Comparison of ENCODE assay signal across 16 cellular contexts in the genomic region with DNA sequence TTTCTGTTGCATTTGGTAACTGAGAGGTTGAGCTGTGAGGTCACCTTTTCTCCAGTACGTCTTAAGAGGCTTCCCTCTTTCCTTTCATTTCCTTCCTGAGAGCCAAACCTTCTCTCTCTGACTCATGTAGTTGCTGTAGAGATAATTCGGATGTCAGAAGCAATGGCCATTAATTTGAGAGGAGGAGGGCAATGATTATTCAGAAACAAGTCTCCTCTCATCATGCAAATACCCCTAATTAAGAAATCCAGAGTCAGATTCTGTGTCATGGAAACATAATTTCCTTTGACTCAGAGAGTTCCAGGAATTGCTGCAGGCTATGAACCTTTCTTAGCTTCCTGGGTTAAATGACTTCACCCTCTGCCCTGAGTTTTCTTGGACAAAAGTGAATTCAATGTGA. TPM values are rescaled to one million over a fixed set of nuclear protein-coding genes. Genes with fewer than 3 reads are reported as not detected.
DNase-seq lines count a peak whose midpoint lies in the region; ATAC-seq and TF ChIP-seq lines count a peak whose summit lies in the region.
"Had no signal": no experiment of that assay in that cellular context is flagged by ENCODE, and none has a peak within 500 bp of the region (broad histone marks: within the 10 kb centered on the region; RNA-seq: fewer than 3 reads in every experiment).

No MANE protein-coding gene starts in this region.

- 41% methylated on average over 2 of the region's 2 CpGs for WGBS in right lobe of liver (ENCODE audit: insufficient coverage, low coverage, low lambda C conversion rate, missing lambda C conversion rate)

- no peak overlapping the region for H3K27ac ChIP-seq in right lobe of liver
- H3K27ac ChIP-seq: VCaP had no signal

- TF ChIP-seq CTCF in fibroblast of the aortic adventitia (IDR thresholded peaks at IDR 0.05; ENCODE audit: insufficient read depth, low read length) (no peak), right lobe of liver (IDR thresholded peaks at IDR 0.05) (no peak)

- peaks cover 6% of the 10 kb centered on the region for H3K4me1 ChIP-seq in skeletal muscle satellite cell (ENCODE audit: control insufficient read depth, insufficient read depth, low read length)
- H3K4me1 ChIP-seq in right lobe of liver: no peaks in the 10 kb centered on the region

- H3K36me3 ChIP-seq in skeletal muscle satellite cell (ENCODE audit: insufficient read depth, low read length) (no peaks in the 10 kb centered on the region), right lobe of liver (no peaks in the 10 kb centered on the region)
- H3K36me3 ChIP-seq: right atrium auricular region had no signal

- H3K4me3 ChIP-seq in fibroblast of the aortic adventitia (ENCODE audit: low read depth, low read length): no peak overlapping the region
- H3K4me3 ChIP-seq in skeletal muscle satellite cell (ENCODE audit: low read length): no peak overlapping the region
- H3K4me3 ChIP-seq in right lobe of liver: no peak overlapping the region
- H3K4me3 ChIP-seq: right atrium auricular region had no signal

- H3K27me3 ChIP-seq in skeletal muscle satellite cell (ENCODE audit: control insufficient read depth, insufficient read depth, low read length) (no peaks in the 10 kb centered on the region), right lobe of liver (no peaks in the 10 kb centered on the region)
- H3K27me3 ChIP-seq: right atrium auricular region had no signal

- peak overlapping the region; percentile 45 for H3K4me2 ChIP-seq in skeletal muscle satellite cell (ENCODE audit: low read length)

- intact Hi-C loops in right lobe of liver (cut with DNase I): no loop called here

- no peaks in the 10 kb centered on the region for H3K9me3 ChIP-seq in skeletal muscle satellite cell (replicated peaks; ENCODE audit: low read length)
- H3K9me3 ChIP-seq in right lobe of liver: no peaks in the 10 kb centered on the region
- H3K9me3 ChIP-seq: right atrium auricular region had no signal

- H3K9ac ChIP-seq in skeletal muscle satellite cell (ENCODE audit: low read depth, low read length): no peak overlapping the region

- DNase-seq in GM04504 (ENCODE audit: low read depth) (peak; percentile 85), T1000 (lab: John Stamatoyannopoulos, UW) (peak; percentile 55), fibroblast of the aortic adventitia (ENCODE audit: low read depth) (peak; percentile 80), right lobe of liver (no peak), 8988T (no peak)
- DNase-seq: activated T-cell treated with anti-CD3 and anti-CD28 coated beads, Interleukin-2, amount 50 U/mL, for 48 hours; central memory CD4-positive, alpha-beta T cell; glutamatergic neuron; GOT3; NCI-H2081 treated with DMSO at 0.1 percent for 48 hours; RPMI8226 had no signal

- TF ChIP-seq POLR2A in right lobe of liver (IDR thresholded peaks at IDR 0.05): no peak

- no peak for ATAC-seq in right lobe of liver
- no peak for ATAC-seq in HG03097 (IDR thresholded peaks at IDR 0.05; ENCODE audit: low FRiP score, unreplicated experiment)
- no peak for ATAC-seq in GM21619 (IDR thresholded peaks at IDR 0.05; ENCODE audit: unreplicated experiment)

RNA-seq across cellular contexts. Expression of gene GSK3B, which starts 59.0 kb away (rescaled TPM):
- total RNA-seq in fibroblast of the aortic adventitia (ENCODE audit: low replicate concordance) (74.1 and 123 TPM in 2 replicates), right lobe of liver (10 to 100 TPM; 14.4 to 19.4 (median 18.4) TPM)
- total RNA-seq in skeletal muscle satellite cell (2012; rRNA removed): 41.6 and 41.7 TPM in 2 replicates

Comparison
In these comparisons a context has a peak if more than half of its experiments do, and no peak if none do; other contexts are left out.
1. DNase-seq: peak in GM04504 (single experiment), T1000 (single experiment) and fibroblast of the aortic adventitia (single experiment); none in right lobe of liver (0 of 3) and 8988T (single experiment).